Comparison of ENCODE assay signal across 1 cellular context in the genomic region with DNA sequence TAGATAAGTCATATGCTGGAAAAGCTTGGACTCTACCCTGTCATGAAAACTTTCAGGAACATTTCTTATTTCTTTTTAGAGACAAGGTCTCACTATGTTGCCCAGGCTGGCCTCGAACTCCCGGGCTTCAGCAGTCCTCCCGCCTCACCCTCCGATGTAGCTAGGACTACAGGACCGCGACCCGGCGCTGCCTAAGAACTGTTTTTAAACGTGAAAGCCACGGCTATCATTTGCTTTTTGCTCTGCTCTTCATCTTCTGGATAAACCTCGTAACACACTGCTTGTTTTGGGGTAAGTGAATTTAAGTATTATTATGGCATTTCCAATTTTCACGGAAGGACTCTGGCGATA.
TF ChIP-seq lines count a peak whose summit lies in the region.

No MANE protein-coding gene starts in this region.

TF ChIP-seq in SK-N-SH, 30 proteins besides CTCF, POLR2A, EP300 and RAD21 (continued from another document):
- TF ChIP-seq, protein P1, sequence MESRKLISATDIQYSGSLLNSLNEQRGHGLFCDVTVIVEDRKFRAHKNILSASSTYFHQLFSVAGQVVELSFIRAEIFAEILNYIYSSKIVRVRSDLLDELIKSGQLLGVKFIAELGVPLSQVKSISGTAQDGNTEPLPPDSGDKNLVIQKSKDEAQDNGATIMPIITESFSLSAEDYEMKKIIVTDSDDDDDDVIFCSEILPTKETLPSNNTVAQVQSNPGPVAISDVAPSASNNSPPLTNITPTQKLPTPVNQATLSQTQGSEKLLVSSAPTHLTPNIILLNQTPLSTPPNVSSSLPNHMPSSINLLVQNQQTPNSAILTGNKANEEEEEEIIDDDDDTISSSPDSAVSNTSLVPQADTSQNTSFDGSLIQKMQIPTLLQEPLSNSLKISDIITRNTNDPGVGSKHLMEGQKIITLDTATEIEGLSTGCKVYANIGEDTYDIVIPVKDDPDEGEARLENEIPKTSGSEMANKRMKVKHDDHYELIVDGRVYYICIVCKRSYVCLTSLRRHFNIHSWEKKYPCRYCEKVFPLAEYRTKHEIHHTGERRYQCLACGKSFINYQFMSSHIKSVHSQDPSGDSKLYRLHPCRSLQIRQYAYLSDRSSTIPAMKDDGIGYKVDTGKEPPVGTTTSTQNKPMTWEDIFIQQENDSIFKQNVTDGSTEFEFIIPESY (IDR thresholded peaks at IDR 0.05; ENCODE audit: borderline replicate concordance, low read depth), result no peak
- TF ChIP-seq POLR2AphosphoS5 (IDR thresholded peaks at IDR 0.05; ENCODE audit: low read depth, low read length), result no peak
- TF ChIP-seq MXI1 (IDR thresholded peaks at IDR 0.05; ENCODE audit: low read depth, low read length), result no peak
- TF ChIP-seq CHD2 (IDR thresholded peaks at IDR 0.05; ENCODE audit: low read length, partially characterized antibody), result no peak
- no peak for TF ChIP-seq SMC3 (IDR thresholded peaks at IDR 0.05; ENCODE audit: low read depth, low read length)
- no peak for TF ChIP-seq TEAD4 (IDR thresholded peaks at IDR 0.05; ENCODE audit: borderline replicate concordance, insufficient read depth)
- no peak for TF ChIP-seq SIN3A (IDR thresholded peaks at IDR 0.05; ENCODE audit: borderline replicate concordance, low read depth, low read length)
- no peak for TF ChIP-seq ELF1 (IDR thresholded peaks at IDR 0.05)
- no peak for TF ChIP-seq NFIC (IDR thresholded peaks at IDR 0.05; ENCODE audit: borderline replicate concordance)
- no peak for TF ChIP-seq JUND (IDR thresholded peaks at IDR 0.05)
- no peak for TF ChIP-seq TCF12 (IDR thresholded peaks at IDR 0.05)
- TF ChIP-seq, protein P2, sequence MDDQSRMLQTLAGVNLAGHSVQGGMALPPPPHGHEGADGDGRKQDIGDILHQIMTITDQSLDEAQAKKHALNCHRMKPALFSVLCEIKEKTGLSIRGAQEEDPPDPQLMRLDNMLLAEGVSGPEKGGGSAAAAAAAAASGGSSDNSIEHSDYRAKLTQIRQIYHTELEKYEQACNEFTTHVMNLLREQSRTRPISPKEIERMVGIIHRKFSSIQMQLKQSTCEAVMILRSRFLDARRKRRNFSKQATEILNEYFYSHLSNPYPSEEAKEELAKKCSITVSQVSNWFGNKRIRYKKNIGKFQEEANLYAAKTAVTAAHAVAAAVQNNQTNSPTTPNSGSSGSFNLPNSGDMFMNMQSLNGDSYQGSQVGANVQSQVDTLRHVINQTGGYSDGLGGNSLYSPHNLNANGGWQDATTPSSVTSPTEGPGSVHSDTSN (IDR thresholded peaks at IDR 0.05), result no peak
- no peak for TF ChIP-seq NRF1 (IDR thresholded peaks at IDR 0.05; ENCODE audit: low read depth, low read length)
